Comparison of ENCODE assay signal across 25 cellular contexts in genomic region chr21:35571910-35572309, GRCh38.
"Had no signal": no experiment of that assay in that cellular context is flagged by ENCODE, and none has a peak within 500 bp of the region (broad histone marks: within the 10 kb centered on the region; RNA-seq: fewer than 3 reads in every experiment).

No MANE protein-coding gene starts in this region.

- H3K27me3 Mint-ChIP-seq: dendritic cell treated with granulocyte-macrophage colony-stimulating factor and Interleukin-4, amounts not matched to agents 40 ng/mL and 50 ng/mL, for 4 days had no signal

- H3K4me1 Mint-ChIP-seq: endodermal cell had no signal

- H3K36me3 ChIP-seq: colonic mucosa, esophagus muscularis mucosa, esophagus squamous epithelium, gastrocnemius medialis, gastroesophageal sphincter, heart left ventricle, heart right ventricle had no signal

- H3K4me3 Mint-ChIP-seq: dendritic cell treated with granulocyte-macrophage colony-stimulating factor and Interleukin-4, amounts not matched to agents 40 ng/mL and 50 ng/mL, for 4 days; effector memory CD8-positive, alpha-beta T cell; endodermal cell had no signal

- DNase-seq: colonic mucosa; cortex of kidney; dermis blood vessel endothelial cell; dorsolateral prefrontal cortex; effector CD4-positive, alpha-beta T cell; effector CD8-positive, alpha-beta T cell; effector memory CD4-positive, alpha-beta T cell; effector memory CD8-positive, alpha-beta T cell; endodermal cell; erythroblast; esophagus squamous epithelium; foreskin fibroblast; foreskin keratinocyte; foreskin melanocyte; gastrocnemius medialis; glutamatergic neuron; head of caudate nucleus; heart left ventricle; heart right ventricle had no signal

- H3K27me3 ChIP-seq: colonic mucosa, esophagus muscularis mucosa, foreskin keratinocyte, gastrocnemius medialis, heart left ventricle, hepatocyte had no signal

- H3K9me3 ChIP-seq: colonic mucosa, esophagus muscularis mucosa, esophagus squamous epithelium, gastrocnemius medialis had no signal

- H3K9me3 Mint-ChIP-seq: effector memory CD8-positive, alpha-beta T cell had no signal

- H3K79me2 ChIP-seq: hepatocyte had no signal

- H3K27ac ChIP-seq: colonic mucosa, coronary artery, dorsolateral prefrontal cortex, epithelial cell of prostate, esophagus muscularis mucosa, esophagus squamous epithelium, foreskin keratinocyte, gastrocnemius medialis, gastroesophageal sphincter, heart left ventricle, heart right ventricle, hepatocyte had no signal

- H3K4me2 ChIP-seq: hepatocyte had no signal

- H2AFZ ChIP-seq: hepatocyte had no signal

- H3K4me3 ChIP-seq: colonic mucosa, coronary artery, dorsolateral prefrontal cortex, esophagus muscularis mucosa, esophagus squamous epithelium, gastrocnemius medialis, gastroesophageal sphincter, heart left ventricle, heart right ventricle, hepatocyte had no signal

- H3K27ac Mint-ChIP-seq: dendritic cell treated with granulocyte-macrophage colony-stimulating factor and Interleukin-4, amounts not matched to agents 40 ng/mL and 50 ng/mL, for 4 days; effector memory CD8-positive, alpha-beta T cell; endodermal cell had no signal

- H3K4me1 ChIP-seq: colonic mucosa, esophagus muscularis mucosa, esophagus squamous epithelium, foreskin keratinocyte, gastrocnemius medialis, gastroesophageal sphincter, heart left ventricle, heart right ventricle had no signal

- ATAC-seq: effector memory CD8-positive, alpha-beta T cell; foreskin keratinocyte; gastrocnemius medialis; gastroesophageal sphincter; heart left ventricle; heart right ventricle had no signal
